ENCODE assay signal across 12 cellular contexts in genomic region chr17:29594441-29595090, GRCh38. TPM values are rescaled to one million over a fixed set of nuclear protein-coding genes. Genes with fewer than 3 reads are reported as not detected.
A peak's percentile ranks its signal among the peaks of the same experiment; 100 is the strongest.
DNase-seq lines count a peak whose midpoint lies in the region; ATAC-seq, FAIRE-seq and TF ChIP-seq lines count a peak whose summit lies in the region.
"Had no signal": no experiment of that assay in that cellular context is flagged by ENCODE, and none has a peak within 500 bp of the region (broad histone marks: within the 10 kb centered on the region; RNA-seq: fewer than 3 reads in every experiment).

No MANE protein-coding gene starts in this region.

- BruUV-seq in PC-9 (replicated peaks; lab: Mats Ljungman, UMichigan), result no TSS peak

- peaks cover 47% of the 10 kb centered on the region for H3K4me1 ChIP-seq in DOHH2 (ENCODE audit: control insufficient read depth, low read length)
- peaks cover 36% of the 10 kb centered on the region for H3K4me1 ChIP-seq in PC-9 (replicated peaks; ENCODE audit: insufficient read depth)
- peaks cover 10 to 60% (median 39%) of the 10 kb centered on the region in 4 experiments for H3K4me1 ChIP-seq in H1 (replicated peaks in 1 of 4; ENCODE audit: control insufficient read depth in 3 of 4, insufficient read depth in 4 of 4, low read length in 3 of 4)
- peaks cover 44% of the 10 kb centered on the region for H3K4me1 ChIP-seq in psoas muscle

- FAIRE-seq in H1 (lab: Jason Lieb, UNC), result no peak
- FAIRE-seq: H54 had no signal

- no peak overlapping the region for H3K56ac ChIP-seq in H1 (replicated peaks; ENCODE audit: insufficient read length, low read depth, low read length)

- no peak for TF ChIP-seq RAD21 in H1 (IDR thresholded peaks at IDR 0.05 in 1 of 2, conservative IDR thresholded peaks at IDR 0.05 in 1 of 2; ENCODE audit: low read depth in 2 of 2, low read length in 2 of 2)

- H2AK5ac ChIP-seq in H1 (ENCODE audit: low read depth, low read length), result no peak overlapping the region; the same call in 1 of the 2 replicates

- no peak overlapping the region for H3K27ac ChIP-seq in DOHH2 (ENCODE audit: low read depth, low read length)
- H3K27ac ChIP-seq in PC-9, result peak overlapping the region; percentile 52
- no peak overlapping the region for H3K27ac ChIP-seq in H1 (ENCODE audit: low read depth, low read length)
- no peak overlapping the region for H3K27ac ChIP-seq in psoas muscle
- H3K27ac ChIP-seq: body of pancreas had no signal

- H3K36me3 ChIP-seq in DOHH2 (ENCODE audit: control insufficient read depth, low read length) (no peaks in the 10 kb centered on the region), PC-9 (ENCODE audit: low read depth) (no peaks in the 10 kb centered on the region), H1 (ENCODE audit: control insufficient read depth in 2 of 4, insufficient read depth in 4 of 4, low read length in 3 of 4) (no peaks in the 10 kb centered on the region), psoas muscle (ENCODE audit: insufficient read depth in 1 of 2, low read depth in 1 of 2) (no peaks in the 10 kb centered on the region)

- 0 out of 2 replicates have a peak overlapping the region, but pooled peaks have one; percentile 29 for H2BK15ac ChIP-seq in H1 (ENCODE audit: low read length)

- no peak overlapping the region; the same call in 1 of the 2 replicates for H2BK12ac ChIP-seq in H1 (ENCODE audit: low read depth, low read length)

- no peaks in the 10 kb centered on the region for H3K27me3 ChIP-seq in DOHH2 (ENCODE audit: control insufficient read depth, low read length)
- H3K27me3 ChIP-seq in PC-9 (ENCODE audit: insufficient read depth, low read depth), result no peaks in the 10 kb centered on the region
- H3K27me3 ChIP-seq in H1 (replicated peaks in 1 of 4; ENCODE audit: control insufficient read depth in 3 of 4, extremely low read depth in 1 of 4, insufficient read depth in 3 of 4, low read length in 3 of 4), result peaks cover 0 to 6% (median 5%) of the 10 kb centered on the region in 4 experiments; a peak in 2 of 7 replicates
- H3K27me3 ChIP-seq in psoas muscle (ENCODE audit: insufficient read depth in 3 of 3, low read length in 2 of 3), result no peaks in the 10 kb centered on the region
- H3K27me3 ChIP-seq: body of pancreas had no signal

- H4K8ac ChIP-seq in H1 (ENCODE audit: extremely low read depth, insufficient read depth, low read length), result no peak overlapping the region; the same call in 1 of the 2 replicates

- no peak overlapping the region; the same call in 1 of the 2 replicates for H2BK5ac ChIP-seq in H1 (ENCODE audit: low read depth, low read length)

- no peak overlapping the region for H4K5ac ChIP-seq in H1 (ENCODE audit: insufficient read length, low read depth, low read length)

- peaks cover 51% of the 10 kb centered on the region for H3K79me2 ChIP-seq in DOHH2 (ENCODE audit: control insufficient read depth, low read length)
- peaks cover 37% of the 10 kb centered on the region for H3K79me2 ChIP-seq in PC-9 (ENCODE audit: low read depth)
- H3K79me2 ChIP-seq in H1 (ENCODE audit: control insufficient read depth in 1 of 2, insufficient read depth in 2 of 2, low read length in 2 of 2), result peaks cover 0 to 33% of the 10 kb centered on the region in 2 experiments; a peak in 2 of 4 replicates

- CTCF ChIA-PET in PC-9 (lab: Charles Lee) (interaction anchor here (0.8 kb wide), 1 partner anchor 31 kb away, joined by 3 read pairs; no protein-coding TSS in a partner anchor), H1 (lab: Charles Lee; ENCODE audit: partially characterized antibody) (interaction anchor here (0.8 to 5.0 kb wide), 9 partner anchors 9 to 642 kb away, joined by 3 to 167 read pairs (median 5); partner anchors contain the start of gene TP53I13)

- H2AFZ ChIP-seq in PC-9, result peak overlapping the region; percentile 77
- no peak overlapping the region for H2AFZ ChIP-seq in H1 (ENCODE audit: low read length)

- no peak overlapping the region for H3K23ac ChIP-seq in H1 (ENCODE audit: insufficient read length)

- peak overlapping the region; percentile 88 for H3K4me3 ChIP-seq in DOHH2 (ENCODE audit: low read length)
- H3K4me3 ChIP-seq in PC-9, result peak overlapping the region; percentile 72
- H3K4me3 ChIP-seq in H1 (ENCODE audit: extremely low read depth in 1 of 4, insufficient read depth in 2 of 4, low read depth in 3 of 4, low read length in 4 of 4), result peak overlapping the region in 3 of 4 experiments; percentile 65 to 83 (median 70); a peak in 6 of 8 replicates
- H3K4me3 ChIP-seq in psoas muscle, result peak overlapping the region; percentile 84

- no peak overlapping the region for H4K91ac ChIP-seq in H1 (replicated peaks; ENCODE audit: insufficient read length, low read length)

- no peak overlapping the region for H2BK120ac ChIP-seq in H1 (replicated peaks; ENCODE audit: low read depth, low read length)

- H3K14ac ChIP-seq in H1 (ENCODE audit: insufficient read length), result no peak overlapping the region

- POLR2A ChIA-PET in PC-9 (lab: Charles Lee; ENCODE audit: unreplicated experiment), result interaction anchor here (0.6 to 1.0 kb wide), 2 partner anchors 25 to 30 kb away, joined by 3 to 4 read pairs; no protein-coding TSS in a partner anchor
- POLR2A ChIA-PET in H1 (lab: Charles Lee; ENCODE audit: partially characterized antibody), result interaction anchor here (0.9 to 3.2 kb wide), 4 partner anchors 13 to 23 kb away, joined by 4 to 12 read pairs (median 4); no protein-coding TSS in a partner anchor

- H4K20me1 ChIP-seq in DOHH2 (ENCODE audit: control insufficient read depth, insufficient read depth, low read depth, low read length), result no peaks in the 10 kb centered on the region
- no peaks in the 10 kb centered on the region; the same call in none of the 2 replicates for H4K20me1 ChIP-seq in PC-9 (ENCODE audit: insufficient read depth)
- peaks cover 0 to 16% of the 10 kb centered on the region in 2 experiments for H4K20me1 ChIP-seq in H1 (replicated peaks in 1 of 2; ENCODE audit: control insufficient read depth in 1 of 2, insufficient read depth in 2 of 2, low read length in 2 of 2)

- H3K23me2 ChIP-seq in H1 (ENCODE audit: low read depth, low read length), result peaks cover 32% of the 10 kb centered on the region

- peaks cover 9% of the 10 kb centered on the region for H3K79me1 ChIP-seq in H1 (ENCODE audit: low read depth, low read length)

- H3K18ac ChIP-seq in H1 (ENCODE audit: extremely low read depth, low read length), result no peak overlapping the region; the same call in 1 of the 2 replicates

- H3K9me2 ChIP-seq in DOHH2 (replicated peaks; ENCODE audit: control insufficient read depth, low read length), result no peaks in the 10 kb centered on the region
- no peaks in the 10 kb centered on the region for H3K9me2 ChIP-seq in PC-9 (ENCODE audit: insufficient read depth)

- ATAC-seq in psoas muscle (no peak), esophagus mucosa (no peak)
- ATAC-seq: body of pancreas, left colon had no signal

- H3K9me3 ChIP-seq in DOHH2 (ENCODE audit: control insufficient read depth, insufficient read depth, low read length) (no peaks in the 10 kb centered on the region), PC-9 (ENCODE audit: insufficient read depth, low read depth) (no peaks in the 10 kb centered on the region), H1 (ENCODE audit: insufficient read depth in 2 of 2, low read depth in 1 of 2, low read length in 1 of 2) (no peaks in the 10 kb centered on the region), psoas muscle (no peaks in the 10 kb centered on the region)
- H3K9me3 ChIP-seq: body of pancreas had no signal

- no peak for TF ChIP-seq POLR2A in H1 (IDR thresholded peaks at IDR 0.05; ENCODE audit: control extremely low read depth in 1 of 2, low read depth in 2 of 2, low read length in 2 of 2)

- H3F3A ChIP-seq in DOHH2 (ENCODE audit: control insufficient read depth, insufficient read depth), result peaks cover 13% of the 10 kb centered on the region
- H3F3A ChIP-seq in PC-9 (ENCODE audit: insufficient read depth, low read depth), result peaks cover 30% of the 10 kb centered on the region

- peak overlapping the region; percentile 75 for H3K4ac ChIP-seq in H1 (replicated peaks; ENCODE audit: insufficient read length, low read depth, low read length)

- TF ChIP-seq CTCF in DOHH2 (IDR thresholded peaks at IDR 0.05; ENCODE audit: low read depth, low read length, poor library complexity, severe bottlenecking) (no peak), PC-9 (conservative IDR thresholded peaks at IDR 0.05) (no peak), H1 (IDR thresholded peaks at IDR 0.05; ENCODE audit: control extremely low read depth in 1 of 3, insufficient read depth in 1 of 3, low read depth in 1 of 3, low read length in 3 of 3) (no peak), psoas muscle (IDR thresholded peaks at IDR 0.05) (no peak)

- no peak for DNase-seq in PC-9
- DNase-seq in H1 (ENCODE audit: low read depth in 1 of 2, low spot score in 2 of 2), result no peak
- no peak for DNase-seq in psoas muscle
- no peak for DNase-seq in inferior parietal cortex (ENCODE audit: extremely low spot score)
- no peak for DNase-seq in hippocampal formation (lab: John Stamatoyannopoulos, UW)
- no peak for DNase-seq in stimulated activated CD4-positive, alpha-beta T cell treated with anti-CD3 and anti-CD28 coated beads, Interleukin-12 subunit alpha, Interleukin-12 subunit beta, amount 100 ng/mL, for 4 hours
- DNase-seq: stimulated activated CD4-positive, alpha-beta T cell treated with anti-CD3 and anti-CD28 coated beads, Interleukin-1b, Interleukin-23, amount 100 ng/mL, for 48 hours had no signal

- no peak overlapping the region for H2BK20ac ChIP-seq in H1 (ENCODE audit: low read length)

- no peak overlapping the region for H3K9ac ChIP-seq in H1 (replicated peaks in 1 of 4; ENCODE audit: extremely low read depth in 1 of 4, low read depth in 3 of 4, low read length in 3 of 4)

- 72% methylated on average over 12 of the region's 12 CpGs; no CpG with 5 or more reads in 1 of the 2 experiments for WGBS in H1 (ENCODE audit: extremely low coverage in 1 of 2, insufficient coverage in 1 of 2, insufficient read length in 1 of 2, insufficient replicate concordance in 2 of 2, low coverage in 1 of 2, low lambda C conversion rate in 2 of 2, missing lambda C conversion rate in 1 of 2), 2 experiments
- whole genome bisulfite sequencing in psoas muscle, 3 donors, result 91 to 97% (median 92%) methylated on average over 12 of the region's 12 CpGs

- intact Hi-C loops in PC-9 (cut with micrococcal nuclease; ENCODE audit: unreplicated experiment), result loop anchor here (1.0 to 5.0 kb wide), 2 partner anchors 45 to 193 kb away; no protein-coding TSS in a partner anchor
- intact Hi-C loops in psoas muscle (cut with DNase I), result no loop called here

- H3K4me2 ChIP-seq in DOHH2 (ENCODE audit: low read length), result peak overlapping the region; percentile 95
- H3K4me2 ChIP-seq in PC-9, result peak overlapping the region; percentile 91
- H3K4me2 ChIP-seq in H1 (ENCODE audit: insufficient read depth in 1 of 2, low read depth in 2 of 2, low read length in 2 of 2), result peak overlapping the region; percentile 86 to 93

- no peak for TF ChIP-seq EP300 in H1 (IDR thresholded peaks at IDR 0.05; ENCODE audit: borderline replicate concordance in 1 of 2, low read depth in 2 of 2, low read length in 2 of 2)

RNA-seq across cellular contexts. Expression of gene ANKRD13B, which starts 1.6 kb away (rescaled TPM):
- total RNA-seq in PC-9 (2021), result 28.4 and 43.2 TPM in 2 replicates
- 41.0 and 48.5 TPM in 2 replicates for total RNA-seq in H1 (2021; fragmentation: NEBNext Ultra II Directional; extraction: Animal tissue kit (Norgen Biotek cat#: 25700))
- polyA plus RNA-seq in H1 (2011; rRNA removed), result 16.4 and 30.3 TPM in 2 replicates
- polyA plus RNA-seq in H1 (2011; cell fraction: cytosol; rRNA removed), result 17.6 TPM
- polyA plus RNA-seq in H1 (2011; cell fraction: nucleus; rRNA removed), result 167 TPM
- polyA plus RNA-seq in H1 (2012, experiment 1 of 2), result 25.6 to 40.3 TPM (median 33.5 TPM) in 4 replicates
- polyA plus RNA-seq in H1 (2012, experiment 2 of 2), result 22.3 TPM
- polyA plus RNA-seq in H1 (2013, experiment 1 of 2), result 21.9 TPM
- polyA plus RNA-seq in H1 (2013, experiment 2 of 2), result 20.2 TPM
- 7.7 and 13.1 TPM in 2 replicates for polyA minus RNA-seq in H1 (2011; rRNA and poly(A)+ RNA removed)
- 22.4 TPM for polyA minus RNA-seq in H1 (2011; cell fraction: cytosol; rRNA and poly(A)+ RNA removed)
- 33.4 TPM for polyA minus RNA-seq in H1 (2011; cell fraction: nucleus; rRNA and poly(A)+ RNA removed)
- 10 to 100 TPM in 1 of 4 donors, 1 to 10 TPM in 3; 6.4 to 14.8 (median 6.8) TPM for total RNA-seq in psoas muscle
- polyA plus RNA-seq in psoas muscle, result 10 to 100 TPM in 1 of 3 donors, 1 to 10 TPM in 2; 5.4 to 10.7 (median 9.7) TPM
- total RNA-seq in esophagus mucosa, result 2.7 TPM

RNA-seq across cellular contexts. Expression of gene GIT1, which starts 5.1 kb away (rescaled TPM):
- total RNA-seq in PC-9 (2021), result 84.8 and 100 TPM in 2 replicates
- total RNA-seq in H1 (2021; fragmentation: NEBNext Ultra II Directional; extraction: Animal tissue kit (Norgen Biotek cat#: 25700)), result 60.6 and 62.4 TPM in 2 replicates
- polyA plus RNA-seq in H1 (2011; rRNA removed), result 63.0 and 80.7 TPM in 2 replicates
- 43.3 TPM for polyA plus RNA-seq in H1 (2011; cell fraction: cytosol; rRNA removed)
- 93.3 TPM for polyA plus RNA-seq in H1 (2011; cell fraction: nucleus; rRNA removed)
- 36.7 to 55.7 TPM (median 48.9 TPM) in 4 replicates for polyA plus RNA-seq in H1 (2012, experiment 1 of 2)
- polyA plus RNA-seq in H1 (2012, experiment 2 of 2), result 54.3 TPM
- polyA plus RNA-seq in H1 (2013, experiment 1 of 2), result 45.0 TPM
- polyA plus RNA-seq in H1 (2013, experiment 2 of 2), result 45.5 TPM
- 45.9 and 62.5 TPM in 2 replicates for polyA minus RNA-seq in H1 (2011; rRNA and poly(A)+ RNA removed)
- 42.9 TPM for polyA minus RNA-seq in H1 (2011; cell fraction: cytosol; rRNA and poly(A)+ RNA removed)
- polyA minus RNA-seq in H1 (2011; cell fraction: nucleus; rRNA and poly(A)+ RNA removed), result 55.6 TPM
- 10 to 100 TPM; 26.4 to 39.4 (median 31.5) TPM for total RNA-seq in psoas muscle
- 10 to 100 TPM; 24.3 to 46.0 (median 35.2) TPM for polyA plus RNA-seq in psoas muscle
- total RNA-seq in esophagus mucosa, result 28.7 TPM

RNA-seq across cellular contexts. Expression of gene TP53I13, which starts 26.1 kb away (rescaled TPM):
- total RNA-seq in PC-9 (2021) (46.9 and 68.8 TPM in 2 replicates), psoas muscle (10 to 100 TPM; 13.3 to 20.9 (median 17.7) TPM), esophagus mucosa (13.4 TPM)
- total RNA-seq in H1 (2021; fragmentation: NEBNext Ultra II Directional; extraction: Animal tissue kit (Norgen Biotek cat#: 25700)), result 21.1 and 22.4 TPM in 2 replicates
- polyA plus RNA-seq in H1 (2011; rRNA removed) (35.7 and 42.6 TPM in 2 replicates), psoas muscle (10 to 100 TPM; 30.6 to 46.1 (median 42.6) TPM)
- polyA plus RNA-seq in H1 (2011; cell fraction: cytosol; rRNA removed), result 33.3 TPM
- 97.5 TPM for polyA plus RNA-seq in H1 (2011; cell fraction: nucleus; rRNA removed)
- 13.5 to 25.6 TPM (median 22.3 TPM) in 4 replicates for polyA plus RNA-seq in H1 (2012, experiment 1 of 2)
- polyA plus RNA-seq in H1 (2012, experiment 2 of 2), result 20.0 TPM
- 26.9 TPM for polyA plus RNA-seq in H1 (2013, experiment 1 of 2)
- 24.1 TPM for polyA plus RNA-seq in H1 (2013, experiment 2 of 2)
- polyA minus RNA-seq in H1 (2011; rRNA and poly(A)+ RNA removed), result 6.4 and 7.7 TPM in 2 replicates
- 15.0 TPM for polyA minus RNA-seq in H1 (2011; cell fraction: cytosol; rRNA and poly(A)+ RNA removed)
- 31.3 TPM for polyA minus RNA-seq in H1 (2011; cell fraction: nucleus; rRNA and poly(A)+ RNA removed)

RNA-seq across cellular contexts. Expression of gene ABHD15, which starts 27.7 kb away (rescaled TPM):
- total RNA-seq in PC-9 (2021), result 12.9 and 14.8 TPM in 2 replicates
- total RNA-seq in H1 (2021; fragmentation: NEBNext Ultra II Directional; extraction: Animal tissue kit (Norgen Biotek cat#: 25700)), result 1.6 and 1.7 TPM in 2 replicates
- polyA plus RNA-seq in H1 (2011; rRNA removed), result 0.88 and 1.2 TPM in 2 replicates
- 1.2 TPM for polyA plus RNA-seq in H1 (2011; cell fraction: cytosol; rRNA removed)
- 1.6 TPM for polyA plus RNA-seq in H1 (2011; cell fraction: nucleus; rRNA removed)
- 1.3 to 1.6 TPM (median 1.5 TPM) in 4 replicates for polyA plus RNA-seq in H1 (2012, experiment 1 of 2)
- polyA plus RNA-seq in H1 (2012, experiment 2 of 2), result 1.9 TPM
- 1.3 TPM for polyA plus RNA-seq in H1 (2013, experiment 1 of 2)
- polyA plus RNA-seq in H1 (2013, experiment 2 of 2), result 1.3 TPM
- polyA minus RNA-seq in H1 (2011; rRNA and poly(A)+ RNA removed), result 1.8 and 2.1 TPM in 2 replicates
- 1.4 TPM for polyA minus RNA-seq in H1 (2011; cell fraction: cytosol; rRNA and poly(A)+ RNA removed)
- polyA minus RNA-seq in H1 (2011; cell fraction: nucleus; rRNA and poly(A)+ RNA removed), result 3.0 TPM
- 1 to 10 TPM; 2.3 to 2.8 (median 2.5) TPM for total RNA-seq in psoas muscle
- 1 to 10 TPM; 1.6 to 7.9 (median 3.1) TPM for polyA plus RNA-seq in psoas muscle
- total RNA-seq in esophagus mucosa, result 2.5 TPM

RNA-seq across cellular contexts. Expression of gene CORO6, which starts 28.1 kb away (rescaled TPM):
- total RNA-seq in PC-9 (2021) (35.0 and 52.1 TPM in 2 replicates), psoas muscle (100 to 1,000 TPM; 478 to 710 (median 557) TPM), esophagus mucosa (1.4 TPM)
- total RNA-seq in H1 (2021; fragmentation: NEBNext Ultra II Directional; extraction: Animal tissue kit (Norgen Biotek cat#: 25700)), result 2.1 and 2.5 TPM in 2 replicates
- polyA plus RNA-seq in H1 (2011; rRNA removed) (8.6 and 13.3 TPM in 2 replicates), psoas muscle (100 to 1,000 TPM; 182 to 495 (median 236) TPM)
- polyA plus RNA-seq in H1 (2011; cell fraction: cytosol; rRNA removed), result 10.9 TPM
- 106 TPM for polyA plus RNA-seq in H1 (2011; cell fraction: nucleus; rRNA removed)
- polyA plus RNA-seq in H1 (2012, experiment 1 of 2), result 3.1 to 6.2 TPM (median 5.5 TPM) in 4 replicates
- polyA plus RNA-seq in H1 (2012, experiment 2 of 2), result 3.1 TPM
- 3.6 TPM for polyA plus RNA-seq in H1 (2013, experiment 1 of 2)
- 3.3 TPM for polyA plus RNA-seq in H1 (2013, experiment 2 of 2)
- 7.3 and 10.4 TPM in 2 replicates for polyA minus RNA-seq in H1 (2011; rRNA and poly(A)+ RNA removed)
- polyA minus RNA-seq in H1 (2011; cell fraction: cytosol; rRNA and poly(A)+ RNA removed), result 3.2 TPM
- 10.5 TPM for polyA minus RNA-seq in H1 (2011; cell fraction: nucleus; rRNA and poly(A)+ RNA removed)
